1 cellular context compared by ENCODE assay signal in genomic region chr2:31333527-31334183, GRCh38.
A peak's percentile ranks its signal among the peaks of the same experiment; 100 is the strongest.
TF ChIP-seq lines count a peak whose summit lies in the region.

No MANE protein-coding gene starts in this region.

TF ChIP-seq in SK-N-SH, 30 proteins besides CTCF, POLR2A, EP300 and RAD21 (continued from another document):
- TF ChIP-seq YY1 (IDR thresholded peaks at IDR 0.05; ENCODE audit: low read depth) (no peak), CHD2 (IDR thresholded peaks at IDR 0.05; ENCODE audit: low read length, partially characterized antibody) (peak; percentile 59), ZBTB33 (IDR thresholded peaks at IDR 0.05; ENCODE audit: borderline replicate concordance, low read depth) (no peak), SMC3 (IDR thresholded peaks at IDR 0.05; ENCODE audit: low read depth, low read length) (peak; percentile 98), FOXM1 (IDR thresholded peaks at IDR 0.05; ENCODE audit: low read depth) (no peak), USF1 (IDR thresholded peaks at IDR 0.05; ENCODE audit: borderline replicate concordance, low read depth) (no peak), ELF1 (IDR thresholded peaks at IDR 0.05) (no peak), MXI1 (IDR thresholded peaks at IDR 0.05; ENCODE audit: low read depth, low read length) (no peak), MEF2A (IDR thresholded peaks at IDR 0.05; ENCODE audit: borderline replicate concordance, low read depth) (no peak), RCOR1 (IDR thresholded peaks at IDR 0.05; ENCODE audit: low read length) (peak; percentile 72)
TF ChIP-seq in SK-N-SH: peak in this region for 5.
